1 cellular context compared by ENCODE assay signal in the genomic region with DNA sequence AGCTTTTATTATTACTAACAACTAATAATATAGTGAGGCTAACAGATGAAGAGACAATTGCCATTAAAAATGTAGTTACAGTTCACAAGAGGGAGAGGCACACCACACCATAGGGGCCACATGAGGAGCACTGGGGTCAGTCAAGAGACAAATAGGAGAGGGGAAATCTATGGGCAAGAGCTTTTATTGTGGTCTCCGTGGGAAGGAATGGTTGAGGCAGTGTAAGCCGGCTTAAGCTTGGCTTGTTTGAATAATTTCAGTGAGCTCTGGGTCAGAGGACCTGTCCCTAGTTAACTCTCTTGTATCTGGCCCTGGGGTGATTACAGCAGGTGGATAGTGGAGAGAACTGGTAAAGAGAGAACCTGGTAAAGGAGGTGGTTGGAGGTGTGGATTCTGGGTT.
TF ChIP-seq lines count a peak whose summit lies in the region.

No MANE protein-coding gene starts in this region.

TF ChIP-seq in WTC11, 78 proteins besides CTCF, POLR2A, EP300 and RAD21 (continued from another document):
- TF ChIP-seq FOXP1 (CRISPR knock-in tag; IDR thresholded peaks at IDR 0.05; ENCODE audit: borderline replicate concordance) (no peak), MYBL2 (CRISPR knock-in tag; IDR thresholded peaks at IDR 0.05) (no peak), NR2C2 (CRISPR knock-in tag; IDR thresholded peaks at IDR 0.05) (no peak), OVOL2 (CRISPR knock-in tag; IDR thresholded peaks at IDR 0.05; ENCODE audit: borderline replicate concordance) (no peak), IRF2 (CRISPR knock-in tag; IDR thresholded peaks at IDR 0.05; ENCODE audit: borderline replicate concordance, low read depth) (no peak)
- TF ChIP-seq, protein P1, sequence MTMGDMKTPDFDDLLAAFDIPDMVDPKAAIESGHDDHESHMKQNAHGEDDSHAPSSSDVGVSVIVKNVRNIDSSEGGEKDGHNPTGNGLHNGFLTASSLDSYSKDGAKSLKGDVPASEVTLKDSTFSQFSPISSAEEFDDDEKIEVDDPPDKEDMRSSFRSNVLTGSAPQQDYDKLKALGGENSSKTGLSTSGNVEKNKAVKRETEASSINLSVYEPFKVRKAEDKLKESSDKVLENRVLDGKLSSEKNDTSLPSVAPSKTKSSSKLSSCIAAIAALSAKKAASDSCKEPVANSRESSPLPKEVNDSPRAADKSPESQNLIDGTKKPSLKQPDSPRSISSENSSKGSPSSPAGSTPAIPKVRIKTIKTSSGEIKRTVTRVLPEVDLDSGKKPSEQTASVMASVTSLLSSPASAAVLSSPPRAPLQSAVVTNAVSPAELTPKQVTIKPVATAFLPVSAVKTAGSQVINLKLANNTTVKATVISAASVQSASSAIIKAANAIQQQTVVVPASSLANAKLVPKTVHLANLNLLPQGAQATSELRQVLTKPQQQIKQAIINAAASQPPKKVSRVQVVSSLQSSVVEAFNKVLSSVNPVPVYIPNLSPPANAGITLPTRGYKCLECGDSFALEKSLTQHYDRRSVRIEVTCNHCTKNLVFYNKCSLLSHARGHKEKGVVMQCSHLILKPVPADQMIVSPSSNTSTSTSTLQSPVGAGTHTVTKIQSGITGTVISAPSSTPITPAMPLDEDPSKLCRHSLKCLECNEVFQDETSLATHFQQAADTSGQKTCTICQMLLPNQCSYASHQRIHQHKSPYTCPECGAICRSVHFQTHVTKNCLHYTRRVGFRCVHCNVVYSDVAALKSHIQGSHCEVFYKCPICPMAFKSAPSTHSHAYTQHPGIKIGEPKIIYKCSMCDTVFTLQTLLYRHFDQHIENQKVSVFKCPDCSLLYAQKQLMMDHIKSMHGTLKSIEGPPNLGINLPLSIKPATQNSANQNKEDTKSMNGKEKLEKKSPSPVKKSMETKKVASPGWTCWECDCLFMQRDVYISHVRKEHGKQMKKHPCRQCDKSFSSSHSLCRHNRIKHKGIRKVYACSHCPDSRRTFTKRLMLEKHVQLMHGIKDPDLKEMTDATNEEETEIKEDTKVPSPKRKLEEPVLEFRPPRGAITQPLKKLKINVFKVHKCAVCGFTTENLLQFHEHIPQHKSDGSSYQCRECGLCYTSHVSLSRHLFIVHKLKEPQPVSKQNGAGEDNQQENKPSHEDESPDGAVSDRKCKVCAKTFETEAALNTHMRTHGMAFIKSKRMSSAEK (CRISPR knock-in tag; IDR thresholded peaks at IDR 0.05; ENCODE audit: borderline replicate concordance) = no peak
